8 cellular contexts compared by ENCODE assay signal in genomic region chr20:20466341-20466879, GRCh38.
DNase-seq lines count a peak whose midpoint lies in the region; ATAC-seq lines count a peak whose summit lies in the region.

No MANE protein-coding gene starts in this region.

- H3K27me3 Mint-ChIP-seq in activated T-helper 1 cell treated with anti-CD3 and anti-CD28 coated beads, Interleukin-12 subunit alpha, Interleukin-12 subunit beta, Interleukin-2, Interleukin-4 antibody, amounts not matched to agents 30 ng/mL and 10 ng/mL and 1 ng/mL, durations not matched to agents 14 hours and 24 hours and 36 hours (ENCODE audit: insufficient read depth): no peaks in the 10 kb centered on the region

- ATAC-seq in GM19324 (IDR thresholded peaks at IDR 0.05; ENCODE audit: low FRiP score, unreplicated experiment) (peak; percentile 54), HG03196 (IDR thresholded peaks at IDR 0.05; ENCODE audit: unreplicated experiment) (peak; percentile 82), left lobe of liver (no peak)
- ATAC-seq in stimulated activated effector memory CD8-positive, alpha-beta T cell treated with anti-CD3 and anti-CD28 coated beads, Interleukin-12 subunit alpha, Interleukin-12 subunit beta, amount 100 ng/mL, for 72 hours: peak; percentile 95

- H3K4me1 Mint-ChIP-seq in activated T-helper 1 cell treated with anti-CD3 and anti-CD28 coated beads, Interleukin-12 subunit alpha, Interleukin-12 subunit beta, Interleukin-2, Interleukin-4 antibody, amounts not matched to agents 30 ng/mL and 10 ng/mL and 1 ng/mL, durations not matched to agents 14 hours and 24 hours and 36 hours (ENCODE audit: low read depth): peaks cover 31% of the 10 kb centered on the region
- H3K4me1 Mint-ChIP-seq in stimulated activated effector memory CD8-positive, alpha-beta T cell treated with anti-CD3 and anti-CD28 coated beads, Interleukin-12 subunit alpha, Interleukin-12 subunit beta, amount 100 ng/mL, for 72 hours: peaks cover 9% of the 10 kb centered on the region

- DNase-seq in GF-D8 (lab: John Stamatoyannopoulos, UW) (peak; percentile 90), ecto neural progenitor cell (ENCODE audit: low spot score) (no peak), NCI-H1105 treated with DMSO at 0.1 percent for 48 hours (lab: John Stamatoyannopoulos, UW) (no peak), left lobe of liver (ENCODE audit: low spot score) (no peak)
- DNase-seq in activated T-helper 1 cell treated with anti-CD3 and anti-CD28 coated beads, Interleukin-12 subunit alpha, Interleukin-12 subunit beta, Interleukin-2, Interleukin-4 antibody, amounts not matched to agents 30 ng/mL and 10 ng/mL and 1 ng/mL, durations not matched to agents 14 hours and 24 hours and 36 hours (ENCODE audit: low spot score): no peak
- peak in 1 of 2 donors; percentile 60 for DNase-seq in stimulated activated effector memory CD8-positive, alpha-beta T cell treated with anti-CD3 and anti-CD28 coated beads, Interleukin-12 subunit alpha, Interleukin-12 subunit beta, amount 100 ng/mL, for 72 hours (ENCODE audit: low spot score in 2 of 2)

- peak overlapping the region; percentile 83 for H3K27ac Mint-ChIP-seq in activated T-helper 1 cell treated with anti-CD3 and anti-CD28 coated beads, Interleukin-12 subunit alpha, Interleukin-12 subunit beta, Interleukin-2, Interleukin-4 antibody, amounts not matched to agents 30 ng/mL and 10 ng/mL and 1 ng/mL, durations not matched to agents 14 hours and 24 hours and 36 hours
- peak overlapping the region; percentile 69 for H3K27ac Mint-ChIP-seq in stimulated activated effector memory CD8-positive, alpha-beta T cell treated with anti-CD3 and anti-CD28 coated beads, Interleukin-12 subunit alpha, Interleukin-12 subunit beta, amount 100 ng/mL, for 72 hours

- peaks cover 20% of the 10 kb centered on the region for H3K36me3 Mint-ChIP-seq in activated T-helper 1 cell treated with anti-CD3 and anti-CD28 coated beads, Interleukin-12 subunit alpha, Interleukin-12 subunit beta, Interleukin-2, Interleukin-4 antibody, amounts not matched to agents 30 ng/mL and 10 ng/mL and 1 ng/mL, durations not matched to agents 14 hours and 24 hours and 36 hours (ENCODE audit: low read depth)
- peaks cover 11% of the 10 kb centered on the region for H3K36me3 Mint-ChIP-seq in stimulated activated effector memory CD8-positive, alpha-beta T cell treated with anti-CD3 and anti-CD28 coated beads, Interleukin-12 subunit alpha, Interleukin-12 subunit beta, amount 100 ng/mL, for 72 hours

- H3K4me3 Mint-ChIP-seq in activated T-helper 1 cell treated with anti-CD3 and anti-CD28 coated beads, Interleukin-12 subunit alpha, Interleukin-12 subunit beta, Interleukin-2, Interleukin-4 antibody, amounts not matched to agents 30 ng/mL and 10 ng/mL and 1 ng/mL, durations not matched to agents 14 hours and 24 hours and 36 hours: no peak overlapping the region
- H3K4me3 Mint-ChIP-seq in stimulated activated effector memory CD8-positive, alpha-beta T cell treated with anti-CD3 and anti-CD28 coated beads, Interleukin-12 subunit alpha, Interleukin-12 subunit beta, amount 100 ng/mL, for 72 hours: no peak overlapping the region

- H3K9me3 Mint-ChIP-seq in activated T-helper 1 cell treated with anti-CD3 and anti-CD28 coated beads, Interleukin-12 subunit alpha, Interleukin-12 subunit beta, Interleukin-2, Interleukin-4 antibody, amounts not matched to agents 30 ng/mL and 10 ng/mL and 1 ng/mL, durations not matched to agents 14 hours and 24 hours and 36 hours: no peaks in the 10 kb centered on the region
- no peaks in the 10 kb centered on the region for H3K9me3 Mint-ChIP-seq in stimulated activated effector memory CD8-positive, alpha-beta T cell treated with anti-CD3 and anti-CD28 coated beads, Interleukin-12 subunit alpha, Interleukin-12 subunit beta, amount 100 ng/mL, for 72 hours

- intact Hi-C loops in activated T-helper 1 cell treated with anti-CD3 and anti-CD28 coated beads, Interleukin-12 subunit alpha, Interleukin-12 subunit beta, Interleukin-2, Interleukin-4 antibody, amounts not matched to agents 30 ng/mL and 10 ng/mL and 1 ng/mL, durations not matched to agents 14 hours and 24 hours and 36 hours (cut with micrococcal nuclease): loop anchor here (1.0 to 2.0 kb wide), 2 partner anchors 14 to 25 kb away; no protein-coding TSS in a partner anchor
